In genomic region chr1:154831470-154831869, GRCh38 we compare ENCODE assay signal across 23 cellular contexts. TPM values are rescaled to one million over a fixed set of nuclear protein-coding genes. Genes with fewer than 3 reads are reported as not detected.
"Had no signal": no experiment of that assay in that cellular context is flagged by ENCODE, and none has a peak within 500 bp of the region (broad histone marks: within the 10 kb centered on the region; RNA-seq: fewer than 3 reads in every experiment).

No MANE protein-coding gene starts in this region.

- H3K4me3 Mint-ChIP-seq: activated CD8-positive, alpha-beta T cell treated with anti-CD3 and anti-CD28 coated beads, Interleukin-2, amount 10 ng/mL, durations not matched to agents 7 days and 5 days; activated naive CD4-positive, alpha-beta T cell treated with anti-CD3 and anti-CD28 coated beads, Interleukin-2, amount 50 U/mL, for 24 hours; activated T-helper 1 cell treated with anti-CD3 and anti-CD28 coated beads, Interleukin-12 subunit alpha, Interleukin-12 subunit beta, Interleukin-2, Interleukin-4 antibody, amounts not matched to agents 30 ng/mL and 10 ng/mL and 1 ng/mL, durations not matched to agents 14 hours and 24 hours and 36 hours; mesothelial cell of epicardium; naive thymus-derived CD8-positive, alpha-beta T cell; neural progenitor cell had no signal

- H3K36me3 ChIP-seq: heart left ventricle, neural progenitor cell, spleen, thoracic aorta, upper lobe of left lung, WERI-Rb-1 had no signal

- ATAC-seq: activated CD8-positive, alpha-beta T cell treated with anti-CD3 and anti-CD28 coated beads, Interleukin-2, amount 10 ng/mL, durations not matched to agents 7 days and 5 days; body of pancreas; left colon; naive thymus-derived CD8-positive, alpha-beta T cell had no signal

- H3K4me3 ChIP-seq: body of pancreas, heart left ventricle, lung, neural progenitor cell, spleen, thoracic aorta, upper lobe of left lung had no signal

- H3K9ac ChIP-seq: neural progenitor cell had no signal

- H3K9me3 ChIP-seq: body of pancreas, heart left ventricle, spleen, thoracic aorta, upper lobe of left lung had no signal

- H3K27ac Mint-ChIP-seq: activated CD8-positive, alpha-beta T cell treated with anti-CD3 and anti-CD28 coated beads, Interleukin-2, amount 10 ng/mL, durations not matched to agents 7 days and 5 days; activated naive CD4-positive, alpha-beta T cell treated with anti-CD3 and anti-CD28 coated beads, Interleukin-2, amount 50 U/mL, for 24 hours; activated T-helper 1 cell treated with anti-CD3 and anti-CD28 coated beads, Interleukin-12 subunit alpha, Interleukin-12 subunit beta, Interleukin-2, Interleukin-4 antibody, amounts not matched to agents 30 ng/mL and 10 ng/mL and 1 ng/mL, durations not matched to agents 14 hours and 24 hours and 36 hours; mesothelial cell of epicardium; neural progenitor cell had no signal

- H3K27me3 ChIP-seq: body of pancreas, heart left ventricle, neural progenitor cell, upper lobe of left lung had no signal

- H2AFZ ChIP-seq: neural progenitor cell had no signal

- DNase-seq: activated CD4-positive, alpha-beta T cell treated with anti-CD3 and anti-CD28 coated beads for 1 hour; activated CD4-positive, alpha-beta T cell treated with anti-CD3 and anti-CD28 coated beads, Interleukin-2, amount 50 U/mL, for 1 hour; activated CD8-positive, alpha-beta T cell treated with anti-CD3 and anti-CD28 coated beads, Interleukin-2, amount 10 ng/mL, durations not matched to agents 7 days and 5 days; activated gamma-delta T cell; anterior cingulate cortex; body of pancreas; caudate nucleus; islet precursor cell; left colon; naive thymus-derived CD8-positive, alpha-beta T cell; spleen; stimulated activated CD4-positive, alpha-beta T cell treated with anti-CD3 and anti-CD28 coated beads, Interleukin-4, amount 100 ng/mL, for 1 hour; stimulated activated naive CD4-positive, alpha-beta T cell; upper lobe of left lung; WERI-Rb-1 had no signal

- H3K27me3 Mint-ChIP-seq: activated naive CD4-positive, alpha-beta T cell treated with anti-CD3 and anti-CD28 coated beads, Interleukin-2, amount 50 U/mL, for 24 hours; naive thymus-derived CD8-positive, alpha-beta T cell had no signal

- H3K4me1 ChIP-seq: spleen had no signal

- H3K27ac ChIP-seq: body of pancreas, neural progenitor cell, spleen, thoracic aorta, upper lobe of left lung, WERI-Rb-1 had no signal

- H3K4me2 ChIP-seq: neural progenitor cell had no signal

- H3K36me3 Mint-ChIP-seq: activated naive CD4-positive, alpha-beta T cell treated with anti-CD3 and anti-CD28 coated beads, Interleukin-2, amount 50 U/mL, for 24 hours; mesothelial cell of epicardium; naive thymus-derived CD8-positive, alpha-beta T cell; neural progenitor cell had no signal

- H3K9me3 Mint-ChIP-seq: activated naive CD4-positive, alpha-beta T cell treated with anti-CD3 and anti-CD28 coated beads, Interleukin-2, amount 50 U/mL, for 24 hours; activated T-helper 1 cell treated with anti-CD3 and anti-CD28 coated beads, Interleukin-12 subunit alpha, Interleukin-12 subunit beta, Interleukin-2, Interleukin-4 antibody, amounts not matched to agents 30 ng/mL and 10 ng/mL and 1 ng/mL, durations not matched to agents 14 hours and 24 hours and 36 hours; mesothelial cell of epicardium; naive thymus-derived CD8-positive, alpha-beta T cell; neural progenitor cell had no signal

RNA-seq across cellular contexts. Expression of gene KCNN3, which starts 38.6 kb away (rescaled TPM):
- total RNA-seq: activated CD8-positive, alpha-beta T cell treated with anti-CD3 and anti-CD28 coated beads, Interleukin-2, amount 10 ng/mL, durations not matched to agents 7 days and 5 days; fibroblast of villous mesenchyme had no signal
- polyA plus RNA-seq: naive thymus-derived CD8-positive, alpha-beta T cell had no signal
